Comparison of ENCODE assay signal across 21 cellular contexts in the genomic region with DNA sequence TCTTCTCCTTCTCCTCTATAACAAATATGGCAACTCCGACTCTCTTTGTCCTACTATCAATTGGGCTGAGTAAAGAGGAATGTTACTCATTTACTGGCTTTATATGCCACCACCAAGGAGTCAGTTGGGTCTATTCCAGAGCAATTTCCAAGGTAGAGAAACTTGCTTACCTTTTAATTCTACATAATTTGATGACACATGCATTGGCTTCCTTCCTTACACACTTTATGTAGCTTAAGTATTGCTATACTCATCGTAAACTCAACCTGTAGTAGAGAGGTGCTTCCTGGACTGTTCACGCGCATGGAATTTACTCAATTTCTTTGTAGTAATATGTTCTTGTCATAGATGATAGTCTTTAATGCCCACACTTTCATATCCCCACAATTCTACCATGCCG.
DNase-seq lines count a peak whose midpoint lies in the region; ATAC-seq, FAIRE-seq and TF ChIP-seq lines count a peak whose summit lies in the region.
"Had no signal": no experiment of that assay in that cellular context is flagged by ENCODE, and none has a peak within 500 bp of the region (broad histone marks: within the 10 kb centered on the region; RNA-seq: fewer than 3 reads in every experiment).

No MANE protein-coding gene starts in this region.

- no peak for TF ChIP-seq EP300 in HepG2 (IDR thresholded peaks at IDR 0.05; ENCODE audit: low read depth in 2 of 2, low read length in 2 of 2)
- TF ChIP-seq EP300 in HepG2 (CRISPR knock-in tag; IDR thresholded peaks at IDR 0.05; ENCODE audit: borderline replicate concordance) = no peak
- TF ChIP-seq EP300 in transverse colon (IDR thresholded peaks at IDR 0.05; ENCODE audit: low read depth) = no peak

- H3K9ac ChIP-seq in HepG2 (ENCODE audit: insufficient read depth, low read depth, low read length) (no peak overlapping the region), colonic mucosa (ENCODE audit: low read depth in 2 of 2, low read length in 2 of 2) (peak overlapping the region in 1 of 2 donors; percentile 44)
- H3K9ac ChIP-seq: KMS-11 had no signal

- H4K20me1 ChIP-seq in HepG2 (ENCODE audit: insufficient read depth, low read length) = no peaks in the 10 kb centered on the region

- H3K4me2 ChIP-seq in HepG2 (ENCODE audit: low read depth, low read length) = no peak overlapping the region
- H3K4me2 ChIP-seq: KMS-11 had no signal

- POLR2A ChIA-PET in HepG2 (lab: Yijun Ruan, JAX) = no interaction called here

- no peak overlapping the region for H3K4me3 ChIP-seq in HepG2 (replicated peaks in 1 of 3; ENCODE audit: insufficient read depth in 1 of 3, low read depth in 2 of 3, low read length in 3 of 3)
- no peak overlapping the region for H3K4me3 ChIP-seq in right lobe of liver
- H3K4me3 ChIP-seq in colonic mucosa = no peak overlapping the region
- H3K4me3 ChIP-seq in transverse colon = no peak overlapping the region

- CTCF ChIA-PET in HepG2 (lab: Yijun Ruan, JAX; ENCODE audit: low intra/inter-chr PET ratio, low total read pairs) = no interaction called here

- no peak for FAIRE-seq in HepG2 (lab: Jason Lieb, UNC)
- FAIRE-seq: A204.1 had no signal

- in situ Hi-C loops in HepG2 (cut with HindIII; ENCODE audit: extremely low pct_ligation_motif_present, low pct_unique_long_range_greater_than_20kb) (loop anchor here (5.0 to 10.0 kb wide), 2 partner anchors 35 to 102 kb away; no protein-coding TSS in a partner anchor), transverse colon (cut with MboI; ENCODE audit: low pct_ligation_motif_present in 1 of 4, low pct_unique_long_range_greater_than_20kb in 1 of 4, low sequenced_read_pairs in 3 of 4) (no loop called here)

- intact Hi-C loops in HepG2 (cut with micrococcal nuclease; ENCODE audit: unreplicated experiment) = no loop called here
- intact Hi-C loops in right lobe of liver (cut with DNase I) = no loop called here
- intact Hi-C loops in colonic mucosa (cut with DNase I) = no loop called here
- intact Hi-C loops in left colon (cut with DNase I, micrococcal nuclease) = no loop called here
- intact Hi-C loops in transverse colon (cut with DNase I; ENCODE audit: low total_unique reads) = no loop called here

- H2AFZ ChIP-seq in HepG2 (ENCODE audit: low read length) = no peak overlapping the region

- no peak for TF ChIP-seq RAD21 in HepG2 (CRISPR knock-in tag; IDR thresholded peaks at IDR 0.05)

- H3K79me2 ChIP-seq in HepG2 (ENCODE audit: insufficient read depth, low read length) = peaks cover 40% of the 10 kb centered on the region

- WGBS in HepG2 (ENCODE audit: low lambda C conversion rate) = 96% methylated on average over 5 of the region's 5 CpGs
- WGBS in right lobe of liver (ENCODE audit: insufficient coverage, low coverage, low lambda C conversion rate, missing lambda C conversion rate) = 93% methylated on average over 5 of the region's 5 CpGs
- 66 to 83% methylated on average over 2 to 5 of the region's 5 CpGs for WGBS in transverse colon (ENCODE audit: low coverage in 1 of 2), 2 donors

- H3K9me3 ChIP-seq in HepG2 (ENCODE audit: low read length) (no peaks in the 10 kb centered on the region), right lobe of liver (no peaks in the 10 kb centered on the region), colonic mucosa (no peaks in the 10 kb centered on the region), transverse colon (no peaks in the 10 kb centered on the region)

- DNase-seq in HepG2 (ENCODE audit: low spot score) (no peak), right lobe of liver (no peak), colonic mucosa (no peak), left colon (no peak), transverse colon (no peak), D341Med (ENCODE audit: low spot score) (no peak)
- DNase-seq: EL, GF-D8, GOT3, MV-4-11, NCI-H1694 treated with DMSO at 0.1 percent for 48 hours, NCI-H2081 treated with DMSO at 0.1 percent for 48 hours, NCI-H446, OCI-M1, Right ventricle myocardium superior had no signal

- BruUV-seq in HepG2 (replicated peaks; lab: Mats Ljungman, UMichigan) = TSS peak; percentile 12

- H3K27ac ChIP-seq in HepG2 (ENCODE audit: extremely low read length, insufficient read depth, low read length) = no peak overlapping the region
- H3K27ac ChIP-seq in right lobe of liver = no peak overlapping the region
- peak overlapping the region; percentile 63 for H3K27ac ChIP-seq in colonic mucosa
- peak overlapping the region; percentile 64 to 79 (median 76) for H3K27ac ChIP-seq in transverse colon
- H3K27ac ChIP-seq: C4-2B, KMS-11 had no signal

- H3K36me3 ChIP-seq in HepG2 (replicated peaks in 1 of 2; ENCODE audit: control insufficient read depth in 1 of 2, insufficient read depth in 2 of 2, low read length in 2 of 2) = peaks cover 8 to 53% of the 10 kb centered on the region in 2 experiments
- peaks cover 0 to 11% (median 4%) of the 10 kb centered on the region in 4 donors for H3K36me3 ChIP-seq in right lobe of liver
- H3K36me3 ChIP-seq in colonic mucosa = no peaks in the 10 kb centered on the region
- no peaks in the 10 kb centered on the region for H3K36me3 ChIP-seq in transverse colon

- TF ChIP-seq POLR2A in HepG2 (IDR thresholded peaks at IDR 0.05; ENCODE audit: insufficient read depth in 1 of 2, low read depth in 2 of 2, low read length in 2 of 2) = no peak
- no peak for TF ChIP-seq POLR2A in right lobe of liver (IDR thresholded peaks at IDR 0.05)
- no peak for TF ChIP-seq POLR2A in transverse colon (IDR thresholded peaks at IDR 0.05)

- H3K27me3 ChIP-seq in HepG2 (ENCODE audit: control insufficient read depth in 1 of 2, insufficient read depth in 2 of 2, low read length in 2 of 2) = no peaks in the 10 kb centered on the region
- no peaks in the 10 kb centered on the region for H3K27me3 ChIP-seq in right lobe of liver
- no peaks in the 10 kb centered on the region for H3K27me3 ChIP-seq in colonic mucosa
- H3K27me3 ChIP-seq in transverse colon = no peaks in the 10 kb centered on the region

- TF ChIP-seq CTCF in HepG2 (CRISPR knock-in tag; IDR thresholded peaks at IDR 0.05) = no peak
- no peak for TF ChIP-seq CTCF in right lobe of liver (IDR thresholded peaks at IDR 0.05)
- TF ChIP-seq CTCF in colonic mucosa (IDR thresholded peaks at IDR 0.05) = no peak
- no peak for TF ChIP-seq CTCF in transverse colon (IDR thresholded peaks at IDR 0.05)

- no peak for ATAC-seq in HepG2
- no peak for ATAC-seq in right lobe of liver
- peak; percentile 79 for ATAC-seq in left colon
- no peak for ATAC-seq in HG02852 (IDR thresholded peaks at IDR 0.05; ENCODE audit: unreplicated experiment)
- ATAC-seq in GM19463 (IDR thresholded peaks at IDR 0.05; ENCODE audit: unreplicated experiment) = no peak
- ATAC-seq: HCT116 had no signal

- H3K4me1 ChIP-seq in HepG2 (ENCODE audit: insufficient read depth, low read length) (peaks cover 47% of the 10 kb centered on the region), right lobe of liver (peaks cover 0 to 35% (median 10%) of the 10 kb centered on the region in 4 donors), colonic mucosa (peaks cover 5% of the 10 kb centered on the region), transverse colon (peaks cover 11 to 62% (median 29%) of the 10 kb centered on the region in 4 donors)

TF ChIP-seq in HepG2, 621 proteins besides CTCF, POLR2A, EP300 and RAD21:
- TF ChIP-seq SP1 (IDR thresholded peaks at IDR 0.05) (no peak), SP1 (CRISPR knock-in tag; IDR thresholded peaks at IDR 0.05) (no peak), ZNF225 (CRISPR knock-in tag; IDR thresholded peaks at IDR 0.05) (no peak), ZNF768 (CRISPR knock-in tag; IDR thresholded peaks at IDR 0.05) (no peak), KLF12 (CRISPR knock-in tag; IDR thresholded peaks at IDR 0.05; ENCODE audit: borderline replicate concordance) (no peak), ZNF552 (CRISPR knock-in tag; IDR thresholded peaks at IDR 0.05; ENCODE audit: borderline replicate concordance) (no peak)
- TF ChIP-seq, protein P1, sequence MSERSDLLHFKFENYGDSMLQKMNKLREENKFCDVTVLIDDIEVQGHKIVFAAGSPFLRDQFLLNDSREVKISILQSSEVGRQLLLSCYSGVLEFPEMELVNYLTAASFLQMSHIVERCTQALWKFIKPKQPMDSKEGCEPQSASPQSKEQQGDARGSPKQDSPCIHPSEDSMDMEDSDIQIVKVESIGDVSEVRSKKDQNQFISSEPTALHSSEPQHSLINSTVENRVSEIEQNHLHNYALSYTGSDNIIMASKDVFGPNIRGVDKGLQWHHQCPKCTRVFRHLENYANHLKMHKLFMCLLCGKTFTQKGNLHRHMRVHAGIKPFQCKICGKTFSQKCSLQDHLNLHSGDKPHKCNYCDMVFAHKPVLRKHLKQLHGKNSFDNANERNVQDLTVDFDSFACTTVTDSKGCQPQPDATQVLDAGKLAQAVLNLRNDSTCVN (CRISPR knock-in tag; IDR thresholded peaks at IDR 0.05; ENCODE audit: borderline replicate concordance) = no peak
- TF ChIP-seq, protein P2, sequence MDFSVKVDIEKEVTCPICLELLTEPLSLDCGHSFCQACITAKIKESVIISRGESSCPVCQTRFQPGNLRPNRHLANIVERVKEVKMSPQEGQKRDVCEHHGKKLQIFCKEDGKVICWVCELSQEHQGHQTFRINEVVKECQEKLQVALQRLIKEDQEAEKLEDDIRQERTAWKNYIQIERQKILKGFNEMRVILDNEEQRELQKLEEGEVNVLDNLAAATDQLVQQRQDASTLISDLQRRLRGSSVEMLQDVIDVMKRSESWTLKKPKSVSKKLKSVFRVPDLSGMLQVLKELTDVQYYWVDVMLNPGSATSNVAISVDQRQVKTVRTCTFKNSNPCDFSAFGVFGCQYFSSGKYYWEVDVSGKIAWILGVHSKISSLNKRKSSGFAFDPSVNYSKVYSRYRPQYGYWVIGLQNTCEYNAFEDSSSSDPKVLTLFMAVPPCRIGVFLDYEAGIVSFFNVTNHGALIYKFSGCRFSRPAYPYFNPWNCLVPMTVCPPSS (IDR thresholded peaks at IDR 0.05) = no peak
TF ChIP-seq in HepG2: peak in this region for 0.

Comparison
In these comparisons a context has a peak if more than half of its experiments do, and no peak if none do; other contexts are left out.
1. H3K27ac ChIP-seq: peak in colonic mucosa (single experiment) and transverse colon (4 of 4); none in HepG2 (single experiment) and right lobe of liver (0 of 3).